28 cellular contexts compared by ENCODE assay signal in genomic region chr7:147249956-147250355, GRCh38.
DNase-seq lines count a peak whose midpoint lies in the region; ATAC-seq, FAIRE-seq and TF ChIP-seq lines count a peak whose summit lies in the region.
"Had no signal": no experiment of that assay in that cellular context is flagged by ENCODE, and none has a peak within 500 bp of the region (broad histone marks: within the 10 kb centered on the region; RNA-seq: fewer than 3 reads in every experiment).

No MANE protein-coding gene starts in this region.

- TF ChIP-seq CTCF in D721Med (IDR thresholded peaks at IDR 0.05; ENCODE audit: insufficient read depth, missing control alignments) (no peak), chondrocyte (IDR thresholded peaks at IDR 0.05) (peak; percentile 44), osteoblast (IDR thresholded peaks at IDR 0.05; ENCODE audit: extremely low read depth, low read depth, low read length) (peak; percentile 24), colonic mucosa (IDR thresholded peaks at IDR 0.05) (no peak)

- H3K9ac ChIP-seq in colonic mucosa (ENCODE audit: low read depth in 2 of 2, low read length in 2 of 2), result no peak overlapping the region

- H3K36me3 ChIP-seq in osteoblast (ENCODE audit: insufficient read depth, low read length) (no peaks in the 10 kb centered on the region), colonic mucosa (no peaks in the 10 kb centered on the region)

- peak; percentile 38 for FAIRE-seq in D721Med (lab: Jason Lieb, UNC)
- FAIRE-seq: GM12891, urothelium cell line had no signal

- H3K36me3 Mint-ChIP-seq in chondrocyte (ENCODE audit: low read depth), result no peaks in the 10 kb centered on the region
- H3K36me3 Mint-ChIP-seq: activated naive CD4-positive, alpha-beta T cell treated with anti-CD3 and anti-CD28 coated beads, Interleukin-2, amount 50 U/mL, for 24 hours; naive B cell; stimulated activated naive B cell treated with anti-CD40 and anti-IgM and Interleukin-4, amounts not matched to agents 10 μg/mL and 1 μg/mL and 100 μg/mL, for 72 hours had no signal

- no peak overlapping the region for H3K27ac Mint-ChIP-seq in chondrocyte (ENCODE audit: unreplicated experiment)
- H3K27ac Mint-ChIP-seq: activated naive CD4-positive, alpha-beta T cell treated with anti-CD3 and anti-CD28 coated beads, Interleukin-2, amount 50 U/mL, for 24 hours; activated T-helper 1 cell treated with anti-CD3 and anti-CD28 coated beads, Interleukin-12 subunit alpha, Interleukin-12 subunit beta, Interleukin-2, Interleukin-4 antibody, amounts not matched to agents 30 ng/mL and 10 ng/mL and 1 ng/mL, durations not matched to agents 14 hours and 24 hours and 36 hours; stimulated activated naive B cell treated with anti-CD40 and anti-IgM and Interleukin-4, amounts not matched to agents 10 μg/mL and 1 μg/mL and 100 μg/mL, for 72 hours had no signal

- no peaks in the 10 kb centered on the region for H4K20me1 ChIP-seq in osteoblast (ENCODE audit: insufficient read depth, low read length)

- H3K4me3 ChIP-seq in osteoblast (ENCODE audit: insufficient read depth, low read length) (no peak overlapping the region), colonic mucosa (no peak overlapping the region)
- H3K4me3 ChIP-seq: SK-N-MC had no signal

- H3K9me3 ChIP-seq in osteoblast (ENCODE audit: low read depth, low read length) (no peaks in the 10 kb centered on the region), colonic mucosa (no peaks in the 10 kb centered on the region)
- H3K9me3 ChIP-seq: Caco-2 had no signal

- no peak overlapping the region for H3K4me3 Mint-ChIP-seq in chondrocyte (ENCODE audit: unreplicated experiment)
- H3K4me3 Mint-ChIP-seq: activated naive CD4-positive, alpha-beta T cell treated with anti-CD3 and anti-CD28 coated beads, Interleukin-2, amount 50 U/mL, for 24 hours; activated T-helper 1 cell treated with anti-CD3 and anti-CD28 coated beads, Interleukin-12 subunit alpha, Interleukin-12 subunit beta, Interleukin-2, Interleukin-4 antibody, amounts not matched to agents 30 ng/mL and 10 ng/mL and 1 ng/mL, durations not matched to agents 14 hours and 24 hours and 36 hours; naive B cell; stimulated activated naive B cell treated with anti-CD40 and anti-IgM and Interleukin-4, amounts not matched to agents 10 μg/mL and 1 μg/mL and 100 μg/mL, for 72 hours had no signal

- no peak overlapping the region for H3K4me2 ChIP-seq in osteoblast (ENCODE audit: insufficient read depth, low read length)

- H3K9me3 Mint-ChIP-seq in chondrocyte (ENCODE audit: low read depth), result no peaks in the 10 kb centered on the region
- H3K9me3 Mint-ChIP-seq: activated naive CD4-positive, alpha-beta T cell treated with anti-CD3 and anti-CD28 coated beads, Interleukin-2, amount 50 U/mL, for 24 hours; activated T-helper 1 cell treated with anti-CD3 and anti-CD28 coated beads, Interleukin-12 subunit alpha, Interleukin-12 subunit beta, Interleukin-2, Interleukin-4 antibody, amounts not matched to agents 30 ng/mL and 10 ng/mL and 1 ng/mL, durations not matched to agents 14 hours and 24 hours and 36 hours; naive B cell; stimulated activated naive B cell treated with anti-CD40 and anti-IgM and Interleukin-4, amounts not matched to agents 10 μg/mL and 1 μg/mL and 100 μg/mL, for 72 hours had no signal

- no peaks in the 10 kb centered on the region for H3K79me2 ChIP-seq in osteoblast (ENCODE audit: insufficient read depth, low read length)

- H3K27me3 ChIP-seq in osteoblast (ENCODE audit: insufficient read depth, low read length), result no peaks in the 10 kb centered on the region
- H3K27me3 ChIP-seq in colonic mucosa, result no peaks in the 10 kb centered on the region

- DNase-seq in D721Med (ENCODE audit: insufficient read length, low spot score) (no peak), NCI-H69 (lab: John Stamatoyannopoulos, UW) (peak; percentile 47), chondrocyte (ENCODE audit: low spot score) (no peak), osteoblast (ENCODE audit: insufficient read length, low spot score, missing footprints) (no peak), colonic mucosa (no peak)
- DNase-seq in activated CD4-positive, alpha-beta T cell treated with anti-CD3 and anti-CD28 coated beads for 48 hours, result no peak
- DNase-seq: activated CD4-positive, alpha-beta T cell treated with anti-CD3 and anti-CD28 coated beads, Interleukin-2, amount 50 U/mL, for 4 hours; C1 segment of cervical spinal cord; Caco-2; cerebellar nuclear complex; effector CD8-positive, alpha-beta T cell; foreskin melanocyte; IMR-90; left colon; naive B cell; NCI-H1092 treated with DMSO at 0.1 percent for 48 hours; NCI-H2029 treated with DMSO at 0.1 percent for 48 hours; right cardiac atrium; RPMI8226; stimulated activated CD4-positive, alpha-beta T cell treated with anti-CD3 and anti-CD28 coated beads, Interleukin-4, amount 100 ng/mL, for 24 hours; stimulated activated naive B cell treated with anti-CD40 and anti-IgM and Interleukin-4, amounts not matched to agents 10 μg/mL and 1 μg/mL and 100 μg/mL, for 72 hours had no signal

- no peaks in the 10 kb centered on the region for H3K27me3 Mint-ChIP-seq in chondrocyte (ENCODE audit: low read depth)
- H3K27me3 Mint-ChIP-seq: activated naive CD4-positive, alpha-beta T cell treated with anti-CD3 and anti-CD28 coated beads, Interleukin-2, amount 50 U/mL, for 24 hours; naive B cell; stimulated activated naive B cell treated with anti-CD40 and anti-IgM and Interleukin-4, amounts not matched to agents 10 μg/mL and 1 μg/mL and 100 μg/mL, for 72 hours had no signal

- ATAC-seq in GM19035 (IDR thresholded peaks at IDR 0.05; ENCODE audit: unreplicated experiment), result no peak
- ATAC-seq: left colon; right cardiac atrium; stimulated activated naive B cell treated with anti-CD40 and anti-IgM and Interleukin-4, amounts not matched to agents 10 μg/mL and 1 μg/mL and 100 μg/mL, for 72 hours had no signal

- no peak overlapping the region for H2AFZ ChIP-seq in osteoblast (ENCODE audit: low read length)

- H3K4me1 Mint-ChIP-seq in chondrocyte (ENCODE audit: low read depth), result no peaks in the 10 kb centered on the region
- H3K4me1 Mint-ChIP-seq: activated naive CD4-positive, alpha-beta T cell treated with anti-CD3 and anti-CD28 coated beads, Interleukin-2, amount 50 U/mL, for 24 hours had no signal

- intact Hi-C loops in colonic mucosa (cut with DNase I), result loop anchor here (5.0 kb wide), 1 partner anchor 832 kb away; no protein-coding TSS in a partner anchor

- H3K4me1 ChIP-seq in osteoblast (ENCODE audit: insufficient read depth, low read length) (no peaks in the 10 kb centered on the region), colonic mucosa (no peaks in the 10 kb centered on the region)
- H3K4me1 ChIP-seq: Caco-2 had no signal

- H3K27ac ChIP-seq in osteoblast (ENCODE audit: low read depth, low read length), result no peak overlapping the region
- H3K27ac ChIP-seq in colonic mucosa, result no peak overlapping the region
- H3K27ac ChIP-seq: SK-N-MC, VCaP had no signal

Comparison
In these comparisons a context has a peak if more than half of its experiments do, and no peak if none do; other contexts are left out.
1. CTCF ChIP-seq: peak in chondrocyte (single experiment) and osteoblast (single experiment); none in D721Med (single experiment) and colonic mucosa (single experiment).